In the genomic region with DNA sequence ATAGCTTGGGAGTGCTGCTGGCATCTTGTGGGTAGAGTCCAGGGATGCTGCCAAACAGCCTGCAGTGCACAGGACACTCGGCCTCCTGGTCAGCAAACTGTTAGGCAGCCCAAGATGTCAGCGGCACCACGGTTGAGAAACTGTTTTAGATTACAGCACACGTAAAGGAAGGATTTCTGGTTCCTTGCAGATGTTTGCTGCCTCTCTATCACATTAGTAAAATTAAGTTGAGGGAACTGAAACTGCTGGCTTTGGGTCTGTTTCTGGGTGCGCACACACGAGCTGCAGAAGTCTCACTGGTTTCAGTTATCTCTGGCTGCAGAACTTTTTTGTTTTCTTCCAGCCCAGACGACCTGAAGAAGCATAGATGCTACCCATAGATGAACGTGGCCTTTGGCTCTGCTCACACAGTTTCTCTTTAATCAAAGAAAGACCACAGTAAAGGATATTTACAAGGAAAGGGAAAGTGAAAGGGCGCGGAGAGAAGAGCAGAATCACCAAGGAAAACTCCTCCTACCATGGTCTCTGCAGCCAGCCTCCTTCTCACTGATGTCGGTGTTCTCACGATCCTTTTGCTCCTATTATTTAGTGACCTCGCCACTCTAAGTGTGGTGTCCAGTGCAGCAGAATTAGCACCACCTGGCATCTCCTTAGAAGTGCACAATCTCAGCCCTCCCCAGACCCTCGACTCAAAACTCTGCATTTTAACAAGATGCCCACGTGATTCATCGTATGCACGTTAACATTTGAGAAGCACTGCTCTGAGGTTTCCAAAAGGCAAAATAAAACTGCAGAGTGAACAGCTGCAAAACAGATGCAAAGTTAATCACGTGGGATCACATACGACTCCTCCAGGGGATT, we compare ENCODE assay signal across 8 cellular contexts. TPM values are rescaled to one million over a fixed set of nuclear protein-coding genes. Genes with fewer than 3 reads are reported as not detected.
DNase-seq lines count a peak whose midpoint lies in the region; ATAC-seq and TF ChIP-seq lines count a peak whose summit lies in the region.

No MANE protein-coding gene starts in this region.

- H3K9me3 ChIP-seq in HEK293 (ENCODE audit: control insufficient read depth, insufficient read depth, low read depth, low read length), result no peaks in the 10 kb centered on the region
- no peaks in the 10 kb centered on the region for H3K9me3 ChIP-seq in adrenal gland (replicated peaks in 1 of 3)
- no peaks in the 10 kb centered on the region for H3K9me3 ChIP-seq in left lung
- H3K9me3 ChIP-seq in thyroid gland, result no peaks in the 10 kb centered on the region

- H3K27ac ChIP-seq in HEK293 (ENCODE audit: extremely low read depth, low read depth, low read length) (no peak overlapping the region), adrenal gland (peak overlapping the region; percentile 19 to 90 (median 78)), left lung (peak overlapping the region; percentile 80 to 90), thyroid gland (peak overlapping the region; percentile 87 to 98 (median 96)), foreskin keratinocyte (no peak overlapping the region)

- peak in 1 of 2 donors; percentile 18 for TF ChIP-seq POLR2A in adrenal gland (IDR thresholded peaks at IDR 0.05)
- TF ChIP-seq POLR2A in thyroid gland (IDR thresholded peaks at IDR 0.05), result no peak

- no peaks in the 10 kb centered on the region for H3K27me3 ChIP-seq in adrenal gland
- no peaks in the 10 kb centered on the region for H3K27me3 ChIP-seq in left lung
- H3K27me3 ChIP-seq in thyroid gland, result no peaks in the 10 kb centered on the region
- H3K27me3 ChIP-seq in foreskin keratinocyte, result no peaks in the 10 kb centered on the region

- no peaks in the 10 kb centered on the region for H3K36me3 ChIP-seq in HEK293 (ENCODE audit: control insufficient read depth in 2 of 2, insufficient read depth in 1 of 2, low read length in 2 of 2)
- H3K36me3 ChIP-seq in adrenal gland (replicated peaks in 1 of 2), result no peaks in the 10 kb centered on the region
- H3K36me3 ChIP-seq in left lung, result no peaks in the 10 kb centered on the region
- H3K36me3 ChIP-seq in thyroid gland, result no peaks in the 10 kb centered on the region

- no peaks in the 10 kb centered on the region for H3K4me1 ChIP-seq in HEK293 (ENCODE audit: control insufficient read depth, insufficient read depth, low read length)
- peaks cover 11 to 23% of the 10 kb centered on the region in 2 donors for H3K4me1 ChIP-seq in adrenal gland (replicated peaks in 1 of 2)
- peaks cover 10 to 27% of the 10 kb centered on the region in 2 donors for H3K4me1 ChIP-seq in left lung
- H3K4me1 ChIP-seq in thyroid gland, result peaks cover 28 to 61% of the 10 kb centered on the region in 2 donors
- peaks cover 11% of the 10 kb centered on the region for H3K4me1 ChIP-seq in foreskin keratinocyte

- WGBS in adrenal gland, 4 donors, result 11 to 29% (median 16%) methylated on average over 19 of the region's 19 CpGs
- WGBS in thyroid gland, 2 donors, result 39 to 46% methylated on average over 18 to 19 of the region's 19 CpGs

- DNase-seq in NAMALWA (ENCODE audit: low spot score), result peak; percentile 96
- DNase-seq in adrenal gland, result peak in 5 of 7 donors; percentile 30 to 67 (median 50)
- DNase-seq in left lung, result no peak
- peak in 1 of 2 donors; percentile 44 for DNase-seq in thyroid gland
- no peak for DNase-seq in NCI-H187 treated with DMSO at 0.1 percent for 48 hours (lab: John Stamatoyannopoulos, UW)
- DNase-seq in foreskin keratinocyte, result no peak

- intact Hi-C loops in adrenal gland (cut with DNase I) (loop anchor here in 1 of 2 donors (10.0 kb wide), 1 partner anchor 85 kb away; no protein-coding TSS in a partner anchor), left lung (cut with DNase I) (no loop called here), thyroid gland (cut with DNase I) (loop anchor here (10.0 kb wide), 2 partner anchors 75 to 255 kb away; no protein-coding TSS in a partner anchor)

- POLR2A ChIA-PET in HEK293 (lab: Yijun Ruan, JAX), result interaction anchor here (1.2 to 2.3 kb wide), 2 partner anchors 51 to 150 kb away, joined by 3 to 12 read pairs; a partner anchor contains a TSS

- CTCF ChIA-PET in HEK293 (lab: Yijun Ruan, JAX), result interaction anchor here (0.6 to 9.2 kb wide), 20 partner anchors 10 to 255 kb away, joined by 3 to 117 read pairs (median 8); no protein-coding TSS in a partner anchor

- H3K4me3 ChIP-seq in HEK293 (ENCODE audit: low read depth, low read length) (no peak overlapping the region), adrenal gland (peak overlapping the region in 3 of 4 donors; percentile 26 to 63 (median 38)), left lung (peak overlapping the region; percentile 28 to 36), thyroid gland (replicated peaks in 1 of 3) (peak overlapping the region in 1 of 3 donors; percentile 17)

- no peak for TF ChIP-seq CTCF in HEK293 (tag by site-specific recombination; IDR thresholded peaks at IDR 0.05)
- no peak for TF ChIP-seq CTCF in adrenal gland (IDR thresholded peaks at IDR 0.05)
- TF ChIP-seq CTCF in left lung (IDR thresholded peaks at IDR 0.05), result no peak
- no peak for TF ChIP-seq CTCF in thyroid gland (IDR thresholded peaks at IDR 0.05)
- TF ChIP-seq CTCF in foreskin keratinocyte (conservative IDR thresholded peaks at IDR 0.05), result no peak

- ATAC-seq in GM18511 (IDR thresholded peaks at IDR 0.05; ENCODE audit: unreplicated experiment), result peak; percentile 62
- peak; percentile 5 for ATAC-seq in left lung
- no peak for ATAC-seq in foreskin keratinocyte

TF ChIP-seq in HEK293, 187 proteins besides CTCF, POLR2A, EP300 and RAD21:
- peak; percentile 16 for TF ChIP-seq SETDB1 (IDR thresholded peaks at IDR 0.05; ENCODE audit: insufficient read length, low read length)
- TF ChIP-seq OSR2 (tag by site-specific recombination; IDR thresholded peaks at IDR 0.05), result no peak
- no peak for TF ChIP-seq GLIS1 (tag by site-specific recombination; IDR thresholded peaks at IDR 0.05)
- no peak for TF ChIP-seq ZNF624 (tag by site-specific recombination; IDR thresholded peaks at IDR 0.05)
- TF ChIP-seq ZNF670 (tag by site-specific recombination; IDR thresholded peaks at IDR 0.05; ENCODE audit: low read depth), result no peak

RNA-seq across cellular contexts. Expression of a gene that starts 50.6 kb away (rescaled TPM):
- total RNA-seq in adrenal gland (100 to 1,000 TPM in 4 of 8 donors, 10 to 100 TPM in 4; 69.3 to 144 (median 108) TPM), left lung (100 to 1,000 TPM; 300 to 346 TPM), thyroid gland (100 to 1,000 TPM; 189 to 405 (median 244) TPM), foreskin keratinocyte (29.7 and 31.9 TPM in 2 replicates)
- polyA plus RNA-seq in adrenal gland (10 to 100 TPM; 42.7 to 83.6 (median 63.0) TPM), foreskin keratinocyte (7.7 and 8.5 TPM in 2 replicates)

Comparison
In these comparisons a context has a peak if more than half of its experiments do, and no peak if none do; other contexts are left out.
1. H3K27ac ChIP-seq: peak in adrenal gland (5 of 5), left lung (2 of 2) and thyroid gland (3 of 3); none in HEK293 (single experiment) and foreskin keratinocyte (single experiment).
2. DNase-seq: peak in NAMALWA (single experiment) and adrenal gland (5 of 7); none in left lung (0 of 2), NCI-H187 treated with DMSO at 0.1 percent for 48 hours (single experiment) and foreskin keratinocyte (0 of 2).